ENCODE assay signal across 18 cellular contexts in genomic region chr3:58427661-58428361, GRCh38. TPM values are rescaled to one million over a fixed set of nuclear protein-coding genes. Genes with fewer than 3 reads are reported as not detected.
DNase-seq lines count a peak whose midpoint lies in the region; ATAC-seq and TF ChIP-seq lines count a peak whose summit lies in the region.
"Had no signal": no experiment of that assay in that cellular context is flagged by ENCODE, and none has a peak within 500 bp of the region (broad histone marks: within the 10 kb centered on the region; RNA-seq: fewer than 3 reads in every experiment).

No MANE protein-coding gene starts in this region.

- peaks cover 0 to 90% of the 10 kb centered on the region in 2 donors for H3K36me3 ChIP-seq in left lung

- H3K27me3 ChIP-seq in CD4-positive, alpha-beta T cell (ENCODE audit: control insufficient read depth, insufficient read depth, low read length) = no peaks in the 10 kb centered on the region
- no peaks in the 10 kb centered on the region for H3K27me3 ChIP-seq in left lung
- H3K27me3 ChIP-seq: BLaER1 treated with 17β-estradiol and CSF1 and Interleukin-3, amounts not matched to agents 10 nM and 100 nM had no signal

- CTCF ChIA-PET in activated CD4-positive, alpha-beta T cell treated with anti-CD3 and anti-CD28 coated beads, Interleukin-2, amount 10 ng/mL, durations not matched to agents 7 days and 5 days (lab: Charles Lee) = interaction anchor here (0.6 to 1.0 kb wide), 2 partner anchors 106 to 197 kb away, joined by 3 to 5 read pairs; no protein-coding TSS in a partner anchor
- CTCF ChIA-PET in CD4-positive, alpha-beta T cell (lab: Charles Lee) = interaction anchor here (0.6 kb wide), 1 partner anchor 96 kb away, joined by 3 read pairs; no protein-coding TSS in a partner anchor
- CTCF ChIA-PET in T-cell (lab: Charles Lee) = no interaction called here

- H3K4me1 Mint-ChIP-seq in activated CD4-positive, alpha-beta T cell treated with anti-CD3 and anti-CD28 coated beads, Interleukin-2, amount 10 ng/mL, durations not matched to agents 7 days and 5 days = peaks cover 8% of the 10 kb centered on the region
- H3K4me1 Mint-ChIP-seq in activated CD4-positive, alpha-beta T cell treated with anti-CD3 and anti-CD28 coated beads, Interleukin-2, amount 10 ng/mL, durations not matched to agents 24 days and 14 days = peaks cover 6% of the 10 kb centered on the region
- peaks cover 12% of the 10 kb centered on the region for H3K4me1 Mint-ChIP-seq in CD4-positive, alpha-beta T cell (ENCODE audit: low read depth)
- peaks cover 17% of the 10 kb centered on the region for H3K4me1 Mint-ChIP-seq in T-helper 17 cell
- H3K4me1 Mint-ChIP-seq in T-cell = peaks cover 13 to 14% (median 13%) of the 10 kb centered on the region in 3 donors

- peaks cover 6 to 15% of the 10 kb centered on the region in 2 donors for H3K4me1 ChIP-seq in left lung

- POLR2A ChIA-PET in activated CD4-positive, alpha-beta T cell treated with anti-CD3 and anti-CD28 coated beads, Interleukin-2, amount 10 ng/mL, durations not matched to agents 7 days and 5 days (lab: Charles Lee) = interaction anchor here (0.5 kb wide), 1 partner anchor 37 kb away, joined by 4 read pairs; no protein-coding TSS in a partner anchor
- POLR2A ChIA-PET in CD4-positive, alpha-beta T cell (lab: Charles Lee) = no interaction called here
- POLR2A ChIA-PET in T-cell (lab: Charles Lee) = no interaction called here

- no peaks in the 10 kb centered on the region for H3K9me3 ChIP-seq in CD4-positive, alpha-beta T cell (ENCODE audit: control insufficient read depth, low read length)
- H3K9me3 ChIP-seq in T-helper 17 cell (ENCODE audit: control insufficient read depth, low read length, poor library complexity, severe bottlenecking) = no peaks in the 10 kb centered on the region
- H3K9me3 ChIP-seq in left lung = no peaks in the 10 kb centered on the region
- H3K9me3 ChIP-seq: BLaER1 treated with 17β-estradiol and CSF1 and Interleukin-3, amounts not matched to agents 10 nM and 100 nM had no signal

- no peaks in the 10 kb centered on the region for H3K9me3 Mint-ChIP-seq in activated CD4-positive, alpha-beta T cell treated with anti-CD3 and anti-CD28 coated beads, Interleukin-2, amount 10 ng/mL, durations not matched to agents 7 days and 5 days
- no peaks in the 10 kb centered on the region for H3K9me3 Mint-ChIP-seq in activated CD4-positive, alpha-beta T cell treated with anti-CD3 and anti-CD28 coated beads, Interleukin-2, amount 10 ng/mL, durations not matched to agents 24 days and 14 days
- no peaks in the 10 kb centered on the region for H3K9me3 Mint-ChIP-seq in CD4-positive, alpha-beta T cell
- H3K9me3 Mint-ChIP-seq in T-cell = no peaks in the 10 kb centered on the region

- H3K27ac Mint-ChIP-seq in activated CD4-positive, alpha-beta T cell treated with anti-CD3 and anti-CD28 coated beads, Interleukin-2, amount 10 ng/mL, durations not matched to agents 7 days and 5 days = peak overlapping the region; percentile 25
- no peak overlapping the region for H3K27ac Mint-ChIP-seq in activated CD4-positive, alpha-beta T cell treated with anti-CD3 and anti-CD28 coated beads, Interleukin-2, amount 10 ng/mL, durations not matched to agents 24 days and 14 days
- H3K27ac Mint-ChIP-seq in CD4-positive, alpha-beta T cell = peak overlapping the region; percentile 49
- H3K27ac Mint-ChIP-seq in T-helper 17 cell = peak overlapping the region; percentile 11
- no peak overlapping the region for H3K27ac Mint-ChIP-seq in T-cell

- DNase-seq in activated CD4-positive, alpha-beta T cell treated with anti-CD3 and anti-CD28 coated beads, Interleukin-2, amount 10 ng/mL, durations not matched to agents 7 days and 5 days = no peak
- no peak for DNase-seq in activated CD4-positive, alpha-beta T cell treated with anti-CD3 and anti-CD28 coated beads, Interleukin-2, amount 10 ng/mL, durations not matched to agents 24 days and 14 days
- no peak for DNase-seq in CD4-positive, alpha-beta T cell
- no peak for DNase-seq in T-helper 17 cell
- no peak for DNase-seq in left lung
- no peak for DNase-seq in T-cell
- no peak for DNase-seq in dedifferentiated amniotic fluid mesenchymal stem cell (ENCODE audit: extremely low spot score)
- DNase-seq: DMS 273 treated with DMSO at 0.1 percent for 48 hours, GDM1, GM23248, Kasumi-1, MV-4-11, NCI-H1417, NCI-H187 treated with DMSO at 0.1 percent for 48 hours had no signal

- no peak overlapping the region for H3K4me3 Mint-ChIP-seq in activated CD4-positive, alpha-beta T cell treated with anti-CD3 and anti-CD28 coated beads, Interleukin-2, amount 10 ng/mL, durations not matched to agents 7 days and 5 days
- no peak overlapping the region for H3K4me3 Mint-ChIP-seq in activated CD4-positive, alpha-beta T cell treated with anti-CD3 and anti-CD28 coated beads, Interleukin-2, amount 10 ng/mL, durations not matched to agents 24 days and 14 days
- H3K4me3 Mint-ChIP-seq in CD4-positive, alpha-beta T cell = no peak overlapping the region
- H3K4me3 Mint-ChIP-seq in T-helper 17 cell (peak overlapping the region; percentile 55), T-cell (no peak overlapping the region)

- intact Hi-C loops in activated CD4-positive, alpha-beta T cell treated with anti-CD3 and anti-CD28 coated beads, Interleukin-2, amount 10 ng/mL, durations not matched to agents 24 days and 14 days (cut with micrococcal nuclease) = no loop called here
- intact Hi-C loops in CD4-positive, alpha-beta T cell (cut with DNase I, micrococcal nuclease) = loop anchor here in 1 of 2 experiments (10.0 kb wide), 1 partner anchor 423 kb away; the partner anchor contains the start of gene FLNB
- intact Hi-C loops in left lung (cut with DNase I) = no loop called here

- no peak overlapping the region for H3K27ac ChIP-seq in CD4-positive, alpha-beta T cell (ENCODE audit: low read depth, low read length)
- no peak overlapping the region for H3K27ac ChIP-seq in left lung
- H3K27ac ChIP-seq: BLaER1 treated with 17β-estradiol and CSF1 and Interleukin-3, amounts not matched to agents 10 nM and 100 nM; GM23248 had no signal

- H3K36me3 Mint-ChIP-seq in activated CD4-positive, alpha-beta T cell treated with anti-CD3 and anti-CD28 coated beads, Interleukin-2, amount 10 ng/mL, durations not matched to agents 7 days and 5 days (ENCODE audit: low read depth) = peaks cover 47% of the 10 kb centered on the region
- H3K36me3 Mint-ChIP-seq in activated CD4-positive, alpha-beta T cell treated with anti-CD3 and anti-CD28 coated beads, Interleukin-2, amount 10 ng/mL, durations not matched to agents 24 days and 14 days (ENCODE audit: low read depth) = peaks cover 67% of the 10 kb centered on the region
- peaks cover 94% of the 10 kb centered on the region for H3K36me3 Mint-ChIP-seq in CD4-positive, alpha-beta T cell (ENCODE audit: low read depth)
- peaks cover 4% of the 10 kb centered on the region for H3K36me3 Mint-ChIP-seq in T-helper 17 cell (ENCODE audit: low read depth)
- H3K36me3 Mint-ChIP-seq in T-cell = peaks cover 42% of the 10 kb centered on the region

- TF ChIP-seq CTCF in CD4-positive, alpha-beta T cell (IDR thresholded peaks at IDR 0.05) = no peak
- no peak for TF ChIP-seq CTCF in left lung (IDR thresholded peaks at IDR 0.05)

- H3K4me3 ChIP-seq in left lung = no peak overlapping the region
- H3K4me3 ChIP-seq: BLaER1 treated with 17β-estradiol and CSF1 and Interleukin-3, amounts not matched to agents 10 nM and 100 nM; GM12878; GM23248 had no signal

- ATAC-seq in CD4-positive, alpha-beta T cell (ENCODE audit: poor library complexity) = no peak
- no peak for ATAC-seq in T-helper 17 cell
- ATAC-seq in left lung = peak; percentile 24
- ATAC-seq in T-cell (replicated peaks in 1 of 4) = no peak
- no peak for ATAC-seq in GM19324 (IDR thresholded peaks at IDR 0.05; ENCODE audit: low FRiP score, unreplicated experiment)
- ATAC-seq: GM12878, HCT116 had no signal

- H3K27me3 Mint-ChIP-seq in activated CD4-positive, alpha-beta T cell treated with anti-CD3 and anti-CD28 coated beads, Interleukin-2, amount 10 ng/mL, durations not matched to agents 7 days and 5 days = no peaks in the 10 kb centered on the region
- no peaks in the 10 kb centered on the region for H3K27me3 Mint-ChIP-seq in activated CD4-positive, alpha-beta T cell treated with anti-CD3 and anti-CD28 coated beads, Interleukin-2, amount 10 ng/mL, durations not matched to agents 24 days and 14 days
- no peaks in the 10 kb centered on the region for H3K27me3 Mint-ChIP-seq in CD4-positive, alpha-beta T cell
- H3K27me3 Mint-ChIP-seq in T-helper 17 cell (no peaks in the 10 kb centered on the region), T-cell (no peaks in the 10 kb centered on the region)

RNA-seq across cellular contexts. Expression of gene PDHB, which starts 5.8 kb away (rescaled TPM):
- 10 to 100 TPM; 47.6 to 50.6 TPM for total RNA-seq in activated CD4-positive, alpha-beta T cell treated with anti-CD3 and anti-CD28 coated beads, Interleukin-2, amount 10 ng/mL, durations not matched to agents 7 days and 5 days
- total RNA-seq in activated CD4-positive, alpha-beta T cell treated with anti-CD3 and anti-CD28 coated beads, Interleukin-2, amount 10 ng/mL, durations not matched to agents 24 days and 14 days = 68.0 and 69.3 TPM in 2 replicates
- total RNA-seq in CD4-positive, alpha-beta T cell = 10 to 100 TPM; 31.1 to 31.5 TPM
- 10 to 100 TPM; 25.6 to 29.9 TPM for total RNA-seq in T-helper 17 cell
- total RNA-seq in left lung = 10 to 100 TPM; 55.5 to 57.1 TPM
- total RNA-seq in T-cell = 10 to 100 TPM; 27.0 to 54.2 (median 49.2) TPM

Comparison
In these comparisons a context has a peak if more than half of its experiments do, and no peak if none do; other contexts are left out.
1. H3K27ac Mint-ChIP-seq: peak in activated CD4-positive, alpha-beta T cell treated with anti-CD3 and anti-CD28 coated beads, Interleukin-2, amount 10 ng/mL, durations not matched to agents 7 days and 5 days (single experiment), CD4-positive, alpha-beta T cell (single experiment) and T-helper 17 cell (single experiment); none in activated CD4-positive, alpha-beta T cell treated with anti-CD3 and anti-CD28 coated beads, Interleukin-2, amount 10 ng/mL, durations not matched to agents 24 days and 14 days (single experiment) and T-cell (0 of 2).
2. CTCF ChIA-PET loops: an anchor here in activated CD4-positive, alpha-beta T cell treated with anti-CD3 and anti-CD28 coated beads, Interleukin-2, amount 10 ng/mL, durations not matched to agents 7 days and 5 days (0.6 to 1.0 kb wide) and CD4-positive, alpha-beta T cell (0.6 kb wide); none called in T-cell.